15 cellular contexts compared by ENCODE assay signal in genomic region chr10:71512794-71513379, GRCh38.
DNase-seq lines count a peak whose midpoint lies in the region; ATAC-seq, FAIRE-seq and TF ChIP-seq lines count a peak whose summit lies in the region.
"Had no signal": no experiment of that assay in that cellular context is flagged by ENCODE, and none has a peak within 500 bp of the region (broad histone marks: within the 10 kb centered on the region; RNA-seq: fewer than 3 reads in every experiment).

No MANE protein-coding gene starts in this region.

- no peaks in the 10 kb centered on the region for H3K9me3 ChIP-seq in osteoblast (ENCODE audit: low read depth, low read length)
- H3K9me3 ChIP-seq: ovary had no signal

- H3K27ac ChIP-seq in osteoblast (ENCODE audit: low read depth, low read length), result no peak overlapping the region
- H3K27ac ChIP-seq: ovary had no signal

- DNase-seq in DMS79 (lab: John Stamatoyannopoulos, UW), result peak; percentile 87
- peak; percentile 78 for DNase-seq in NCI-H2029 treated with DMSO at 0.1 percent for 48 hours (lab: John Stamatoyannopoulos, UW)
- DNase-seq in astrocyte of the hippocampus (ENCODE audit: low read depth, low spot score), result peak; percentile 92
- peak; percentile 61 for DNase-seq in osteoblast (ENCODE audit: insufficient read length, low spot score, missing footprints)
- DNase-seq in amygdala (lab: John Stamatoyannopoulos, UW), result no peak
- DNase-seq in frontal cortex (ENCODE audit: low spot score in 2 of 2), result no peak
- DNase-seq: activated naive CD8-positive, alpha-beta T cell treated with anti-CD3 and anti-CD28 coated beads, Interleukin-2, amount 10 ng/mL, durations not matched to agents 7 days and 5 days; CD4-positive, CD25-positive, alpha-beta regulatory T cell; foreskin fibroblast; NCI-H1930; stimulated activated naive CD8-positive, alpha-beta T cell treated with anti-CD3 and anti-CD28 coated beads, Interleukin-15, amount 100 ng/mL, for 72 hours had no signal

- no peak for FAIRE-seq in frontal cortex (lab: Jason Lieb, UNC)

- no peak for TF ChIP-seq CTCF in osteoblast (IDR thresholded peaks at IDR 0.05; ENCODE audit: extremely low read depth, low read depth, low read length)

- H3K36me3 ChIP-seq in osteoblast (ENCODE audit: insufficient read depth, low read length), result no peaks in the 10 kb centered on the region
- H3K36me3 ChIP-seq: ovary had no signal

- H3K79me2 ChIP-seq in osteoblast (ENCODE audit: insufficient read depth, low read length), result no peaks in the 10 kb centered on the region

- H3K27me3 ChIP-seq in osteoblast (ENCODE audit: insufficient read depth, low read length), result peaks cover 7% of the 10 kb centered on the region
- H3K27me3 ChIP-seq: ovary had no signal

- no peak overlapping the region for H3K4me2 ChIP-seq in osteoblast (ENCODE audit: insufficient read depth, low read length)

- H4K20me1 ChIP-seq in osteoblast (ENCODE audit: insufficient read depth, low read length), result no peaks in the 10 kb centered on the region

- no peak overlapping the region for H3K4me3 ChIP-seq in osteoblast (ENCODE audit: insufficient read depth, low read length)
- H3K4me3 ChIP-seq: ovary had no signal

- no peak overlapping the region for H2AFZ ChIP-seq in osteoblast (ENCODE audit: low read length)

- H3K4me1 ChIP-seq in osteoblast (ENCODE audit: insufficient read depth, low read length), result no peaks in the 10 kb centered on the region

- ATAC-seq in HG03159 (IDR thresholded peaks at IDR 0.05; ENCODE audit: unreplicated experiment) (no peak), GM18520 (IDR thresholded peaks at IDR 0.05; ENCODE audit: unreplicated experiment) (no peak)
- ATAC-seq: Panc1; stimulated activated naive CD8-positive, alpha-beta T cell treated with anti-CD3 and anti-CD28 coated beads, Interleukin-15, amount 100 ng/mL, for 72 hours had no signal

Comparison
In these comparisons a context has a peak if more than half of its experiments do, and no peak if none do; other contexts are left out.
1. DNase-seq: peak in DMS79 (single experiment), NCI-H2029 treated with DMSO at 0.1 percent for 48 hours (single experiment), astrocyte of the hippocampus (single experiment) and osteoblast (single experiment); none in amygdala (0 of 56) and frontal cortex (0 of 2).